1 cellular context compared by ENCODE assay signal in the genomic region with DNA sequence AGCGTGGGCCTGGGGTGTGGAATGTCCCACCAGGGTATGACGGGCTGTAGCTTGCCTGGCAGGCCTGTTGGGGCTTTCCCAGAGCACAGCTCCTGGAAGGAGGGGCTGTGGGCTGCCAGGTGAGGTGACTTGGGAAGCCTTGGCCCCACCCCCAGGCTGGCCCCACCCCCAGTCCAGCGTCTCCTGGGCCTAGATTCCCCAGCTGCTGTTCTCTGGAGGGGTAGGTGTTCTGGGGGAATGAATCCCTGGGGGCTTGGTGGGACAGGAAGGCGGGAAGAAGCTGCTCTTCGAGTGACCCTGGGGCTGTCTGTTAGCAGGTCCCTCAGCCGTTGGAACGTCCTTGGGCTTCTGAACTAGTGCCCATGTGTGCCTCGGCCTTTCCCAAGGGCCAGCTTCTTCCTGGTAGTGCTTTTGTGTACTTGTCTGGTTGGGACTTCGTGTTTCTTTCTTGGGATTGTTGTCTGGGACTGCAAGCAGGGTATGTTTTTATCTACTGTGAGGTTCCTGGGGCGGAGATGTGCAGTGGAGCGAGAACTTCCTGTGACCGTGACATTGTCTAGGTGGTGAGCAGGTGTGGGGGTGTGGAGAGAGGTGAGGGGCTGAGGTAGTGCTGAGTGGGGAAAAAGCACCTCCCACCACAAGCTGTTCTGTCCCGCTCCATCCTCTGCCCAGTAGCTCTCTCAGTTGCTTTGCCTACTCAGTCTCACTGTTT.
TF ChIP-seq lines count a peak whose summit lies in the region.

No MANE protein-coding gene starts in this region.

TF ChIP-seq in GM12878, 131 proteins besides CTCF, POLR2A, EP300 and RAD21:
- TF ChIP-seq MEF2B (IDR thresholded peaks at IDR 0.05; ENCODE audit: partially characterized antibody, poor library complexity, severe bottlenecking) (peak; percentile 59), RUNX3 (IDR thresholded peaks at IDR 0.05; ENCODE audit: low read length) (peak; percentile 36; the same call in 1 of the 2 replicates), NFXL1 (IDR thresholded peaks at IDR 0.05; ENCODE audit: borderline replicate concordance) (no peak), TCF3 (IDR thresholded peaks at IDR 0.05; ENCODE audit: borderline replicate concordance, insufficient read depth, low read depth, low read length) (0 out of 2 replicates have a peak, but pooled peaks have one; percentile 29), BHLHE40 (IDR thresholded peaks at IDR 0.05; ENCODE audit: borderline replicate concordance in 1 of 2, low read depth in 2 of 2, low read length in 1 of 2) (peak; percentile 28 to 57; a peak in 2 of 4 replicates), POLR2AphosphoS5 (IDR thresholded peaks at IDR 0.05; ENCODE audit: low read length) (peak; percentile 38; the same call in 1 of the 2 replicates), RB1 (IDR thresholded peaks at IDR 0.05; ENCODE audit: borderline replicate concordance) (peak; percentile 21; the same call in 1 of the 2 replicates), IKZF2 (IDR thresholded peaks at IDR 0.05) (peak; percentile 5 to 21; a peak in 3 of 4 replicates), TCF12 (IDR thresholded peaks at IDR 0.05; ENCODE audit: low read depth, low read length) (peak; percentile 51; the same call in 1 of the 2 replicates), SMAD1 (IDR thresholded peaks at IDR 0.05; ENCODE audit: low read depth, partially characterized antibody) (no peak), ATF7 (IDR thresholded peaks at IDR 0.05; ENCODE audit: low read depth) (peak; percentile 41), RAD51 (IDR thresholded peaks at IDR 0.05) (no peak), PAX5 (IDR thresholded peaks at IDR 0.05; ENCODE audit: borderline replicate concordance, low read depth, low read length) (peak; percentile 94), MEF2A (IDR thresholded peaks at IDR 0.05; ENCODE audit: insufficient read depth, low read depth, low read length) (no peak), BCL11A (IDR thresholded peaks at IDR 0.05; ENCODE audit: low read depth, low read length) (no peak), GATAD2B (conservative IDR thresholded peaks at IDR 0.05; ENCODE audit: low read depth) (no peak; the same call in 1 of the 2 replicates), CREM (IDR thresholded peaks at IDR 0.05; ENCODE audit: low read depth) (no peak), EGR1 (IDR thresholded peaks at IDR 0.05; ENCODE audit: borderline replicate concordance in 1 of 2, low read depth in 2 of 2, low read length in 2 of 2) (peak in 1 of 2 experiments; percentile 50; a peak in 1 of 3 replicates), EED (IDR thresholded peaks at IDR 0.05; ENCODE audit: low read depth) (peak; percentile 18), HDGF (IDR thresholded peaks at IDR 0.05) (peak; percentile 71; the same call in 1 of the 2 replicates), MTA2 (IDR thresholded peaks at IDR 0.05; ENCODE audit: low read depth) (no peak)
- TF ChIP-seq, protein P1, sequence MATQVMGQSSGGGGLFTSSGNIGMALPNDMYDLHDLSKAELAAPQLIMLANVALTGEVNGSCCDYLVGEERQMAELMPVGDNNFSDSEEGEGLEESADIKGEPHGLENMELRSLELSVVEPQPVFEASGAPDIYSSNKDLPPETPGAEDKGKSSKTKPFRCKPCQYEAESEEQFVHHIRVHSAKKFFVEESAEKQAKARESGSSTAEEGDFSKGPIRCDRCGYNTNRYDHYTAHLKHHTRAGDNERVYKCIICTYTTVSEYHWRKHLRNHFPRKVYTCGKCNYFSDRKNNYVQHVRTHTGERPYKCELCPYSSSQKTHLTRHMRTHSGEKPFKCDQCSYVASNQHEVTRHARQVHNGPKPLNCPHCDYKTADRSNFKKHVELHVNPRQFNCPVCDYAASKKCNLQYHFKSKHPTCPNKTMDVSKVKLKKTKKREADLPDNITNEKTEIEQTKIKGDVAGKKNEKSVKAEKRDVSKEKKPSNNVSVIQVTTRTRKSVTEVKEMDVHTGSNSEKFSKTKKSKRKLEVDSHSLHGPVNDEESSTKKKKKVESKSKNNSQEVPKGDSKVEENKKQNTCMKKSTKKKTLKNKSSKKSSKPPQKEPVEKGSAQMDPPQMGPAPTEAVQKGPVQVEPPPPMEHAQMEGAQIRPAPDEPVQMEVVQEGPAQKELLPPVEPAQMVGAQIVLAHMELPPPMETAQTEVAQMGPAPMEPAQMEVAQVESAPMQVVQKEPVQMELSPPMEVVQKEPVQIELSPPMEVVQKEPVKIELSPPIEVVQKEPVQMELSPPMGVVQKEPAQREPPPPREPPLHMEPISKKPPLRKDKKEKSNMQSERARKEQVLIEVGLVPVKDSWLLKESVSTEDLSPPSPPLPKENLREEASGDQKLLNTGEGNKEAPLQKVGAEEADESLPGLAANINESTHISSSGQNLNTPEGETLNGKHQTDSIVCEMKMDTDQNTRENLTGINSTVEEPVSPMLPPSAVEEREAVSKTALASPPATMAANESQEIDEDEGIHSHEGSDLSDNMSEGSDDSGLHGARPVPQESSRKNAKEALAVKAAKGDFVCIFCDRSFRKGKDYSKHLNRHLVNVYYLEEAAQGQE (IDR thresholded peaks at IDR 0.05; ENCODE audit: low read depth, low read length): no peak
- TF ChIP-seq, protein P2, sequence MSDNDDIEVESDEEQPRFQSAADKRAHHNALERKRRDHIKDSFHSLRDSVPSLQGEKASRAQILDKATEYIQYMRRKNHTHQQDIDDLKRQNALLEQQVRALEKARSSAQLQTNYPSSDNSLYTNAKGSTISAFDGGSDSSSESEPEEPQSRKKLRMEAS (IDR thresholded peaks at IDR 0.05; ENCODE audit: low read depth, low read length): peak; percentile 36; the same call in 1 of the 2 replicates
- TF ChIP-seq, protein P3, sequence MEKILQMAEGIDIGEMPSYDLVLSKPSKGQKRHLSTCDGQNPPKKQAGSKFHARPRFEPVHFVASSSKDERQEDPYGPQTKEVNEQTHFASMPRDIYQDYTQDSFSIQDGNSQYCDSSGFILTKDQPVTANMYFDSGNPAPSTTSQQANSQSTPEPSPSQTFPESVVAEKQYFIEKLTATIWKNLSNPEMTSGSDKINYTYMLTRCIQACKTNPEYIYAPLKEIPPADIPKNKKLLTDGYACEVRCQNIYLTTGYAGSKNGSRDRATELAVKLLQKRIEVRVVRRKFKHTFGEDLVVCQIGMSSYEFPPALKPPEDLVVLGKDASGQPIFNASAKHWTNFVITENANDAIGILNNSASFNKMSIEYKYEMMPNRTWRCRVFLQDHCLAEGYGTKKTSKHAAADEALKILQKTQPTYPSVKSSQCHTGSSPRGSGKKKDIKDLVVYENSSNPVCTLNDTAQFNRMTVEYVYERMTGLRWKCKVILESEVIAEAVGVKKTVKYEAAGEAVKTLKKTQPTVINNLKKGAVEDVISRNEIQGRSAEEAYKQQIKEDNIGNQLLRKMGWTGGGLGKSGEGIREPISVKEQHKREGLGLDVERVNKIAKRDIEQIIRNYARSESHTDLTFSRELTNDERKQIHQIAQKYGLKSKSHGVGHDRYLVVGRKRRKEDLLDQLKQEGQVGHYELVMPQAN (conservative IDR thresholded peaks at IDR 0.05): no peak
- TF ChIP-seq, protein P4, sequence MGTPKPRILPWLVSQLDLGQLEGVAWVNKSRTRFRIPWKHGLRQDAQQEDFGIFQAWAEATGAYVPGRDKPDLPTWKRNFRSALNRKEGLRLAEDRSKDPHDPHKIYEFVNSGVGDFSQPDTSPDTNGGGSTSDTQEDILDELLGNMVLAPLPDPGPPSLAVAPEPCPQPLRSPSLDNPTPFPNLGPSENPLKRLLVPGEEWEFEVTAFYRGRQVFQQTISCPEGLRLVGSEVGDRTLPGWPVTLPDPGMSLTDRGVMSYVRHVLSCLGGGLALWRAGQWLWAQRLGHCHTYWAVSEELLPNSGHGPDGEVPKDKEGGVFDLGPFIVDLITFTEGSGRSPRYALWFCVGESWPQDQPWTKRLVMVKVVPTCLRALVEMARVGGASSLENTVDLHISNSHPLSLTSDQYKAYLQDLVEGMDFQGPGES (IDR thresholded peaks at IDR 0.05): no peak
- TF ChIP-seq, protein P5, sequence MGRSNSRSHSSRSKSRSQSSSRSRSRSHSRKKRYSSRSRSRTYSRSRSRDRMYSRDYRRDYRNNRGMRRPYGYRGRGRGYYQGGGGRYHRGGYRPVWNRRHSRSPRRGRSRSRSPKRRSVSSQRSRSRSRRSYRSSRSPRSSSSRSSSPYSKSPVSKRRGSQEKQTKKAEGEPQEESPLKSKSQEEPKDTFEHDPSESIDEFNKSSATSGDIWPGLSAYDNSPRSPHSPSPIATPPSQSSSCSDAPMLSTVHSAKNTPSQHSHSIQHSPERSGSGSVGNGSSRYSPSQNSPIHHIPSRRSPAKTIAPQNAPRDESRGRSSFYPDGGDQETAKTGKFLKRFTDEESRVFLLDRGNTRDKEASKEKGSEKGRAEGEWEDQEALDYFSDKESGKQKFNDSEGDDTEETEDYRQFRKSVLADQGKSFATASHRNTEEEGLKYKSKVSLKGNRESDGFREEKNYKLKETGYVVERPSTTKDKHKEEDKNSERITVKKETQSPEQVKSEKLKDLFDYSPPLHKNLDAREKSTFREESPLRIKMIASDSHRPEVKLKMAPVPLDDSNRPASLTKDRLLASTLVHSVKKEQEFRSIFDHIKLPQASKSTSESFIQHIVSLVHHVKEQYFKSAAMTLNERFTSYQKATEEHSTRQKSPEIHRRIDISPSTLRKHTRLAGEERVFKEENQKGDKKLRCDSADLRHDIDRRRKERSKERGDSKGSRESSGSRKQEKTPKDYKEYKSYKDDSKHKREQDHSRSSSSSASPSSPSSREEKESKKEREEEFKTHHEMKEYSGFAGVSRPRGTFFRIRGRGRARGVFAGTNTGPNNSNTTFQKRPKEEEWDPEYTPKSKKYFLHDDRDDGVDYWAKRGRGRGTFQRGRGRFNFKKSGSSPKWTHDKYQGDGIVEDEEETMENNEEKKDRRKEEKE (IDR thresholded peaks at IDR 0.05): no peak
